7 cellular contexts compared by ENCODE assay signal in the genomic region with DNA sequence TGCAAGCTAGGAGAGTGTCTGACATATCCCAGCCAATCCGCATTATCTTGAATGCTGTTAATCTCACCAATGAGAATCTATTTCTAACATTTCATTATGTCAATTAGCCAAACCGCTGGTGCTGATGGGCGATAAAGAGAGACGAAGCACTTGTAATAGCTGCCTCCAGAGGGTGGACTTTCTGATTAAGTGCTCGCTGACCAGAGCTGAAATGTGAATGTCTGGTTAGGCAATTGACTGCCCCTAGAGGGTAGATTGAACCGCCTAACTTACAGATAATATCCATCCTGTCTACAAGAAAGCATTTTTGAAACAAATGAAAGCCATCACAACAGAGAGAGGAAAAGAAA. TPM values are rescaled to one million over a fixed set of nuclear protein-coding genes. Genes with fewer than 3 reads are reported as not detected.
DNase-seq lines count a peak whose midpoint lies in the region; ATAC-seq and TF ChIP-seq lines count a peak whose summit lies in the region.

No MANE protein-coding gene starts in this region.

- intact Hi-C loops in lower lobe of right lung (cut with DNase I) = no loop called here

- peaks cover 10% of the 10 kb centered on the region for H3K4me1 Mint-ChIP-seq in type B pancreatic cell (ENCODE audit: unreplicated experiment)

- H3K9me3 ChIP-seq in MG63 = no peaks in the 10 kb centered on the region
- no peaks in the 10 kb centered on the region for H3K9me3 ChIP-seq in duodenal mucosa (ENCODE audit: control insufficient read depth in 1 of 2, low read length in 2 of 2)
- no peaks in the 10 kb centered on the region for H3K9me3 ChIP-seq in lower lobe of right lung

- peaks cover 42% of the 10 kb centered on the region for H3K36me3 ChIP-seq in MG63
- peaks cover 8 to 29% of the 10 kb centered on the region in 2 donors for H3K36me3 ChIP-seq in duodenal mucosa (ENCODE audit: control insufficient read depth in 1 of 2, insufficient read depth in 2 of 2, low read length in 2 of 2)
- H3K36me3 ChIP-seq in lower lobe of right lung = peaks cover 31% of the 10 kb centered on the region

- H3K27me3 Mint-ChIP-seq in type B pancreatic cell = no peaks in the 10 kb centered on the region

- peak; percentile 46 for TF ChIP-seq CTCF in lower lobe of right lung (IDR thresholded peaks at IDR 0.05)
- TF ChIP-seq CTCF in type B pancreatic cell (conservative IDR thresholded peaks at IDR 0.05) = peak; percentile 77

- H3K27ac ChIP-seq in duodenal mucosa (ENCODE audit: low read depth, low read length) (no peak overlapping the region), lower lobe of right lung (peak overlapping the region; percentile 93)

- no peaks in the 10 kb centered on the region for H3K27me3 ChIP-seq in MG63
- H3K27me3 ChIP-seq in duodenal mucosa (ENCODE audit: control insufficient read depth in 1 of 2, insufficient read depth in 2 of 2, low read length in 2 of 2) = peaks cover 22 to 23% of the 10 kb centered on the region in 2 donors
- peaks cover 27% of the 10 kb centered on the region for H3K27me3 ChIP-seq in lower lobe of right lung (ENCODE audit: low read depth)

- peaks cover 7% of the 10 kb centered on the region for H3K36me3 Mint-ChIP-seq in type B pancreatic cell

- H3K4me3 ChIP-seq in MG63 (peak overlapping the region; percentile 98), duodenal mucosa (ENCODE audit: low read depth in 1 of 2, low read length in 2 of 2) (peak overlapping the region; percentile 92 to 98), lower lobe of right lung (peak overlapping the region; percentile 99)

- H3K9ac ChIP-seq in duodenal mucosa (ENCODE audit: low read depth in 1 of 2, low read length in 2 of 2) = peak overlapping the region; percentile 68 to 80

- H3K4me3 Mint-ChIP-seq in type B pancreatic cell = peak overlapping the region; percentile 89

- H3K27ac Mint-ChIP-seq in type B pancreatic cell = peak overlapping the region; percentile 95

- H3K4me1 ChIP-seq in duodenal mucosa (ENCODE audit: control insufficient read depth in 1 of 2, insufficient read depth in 2 of 2, low read length in 2 of 2) (peaks cover 12 to 22% of the 10 kb centered on the region in 2 donors), lower lobe of right lung (peaks cover 31% of the 10 kb centered on the region)

- peak; percentile 75 for DNase-seq in GM04503 (ENCODE audit: low read depth)
- DNase-seq in MG63 = peak; percentile 75
- DNase-seq in SKM-1 treated with dmso at 0.1 percent for 144 hours (lab: John Stamatoyannopoulos, UW; ENCODE audit: unreplicated experiment) = peak; percentile 46
- DNase-seq in lower lobe of right lung = no peak
- no peak for DNase-seq in type B pancreatic cell (ENCODE audit: extremely low spot score, unreplicated experiment)

- ATAC-seq in GM21737 (IDR thresholded peaks at IDR 0.05; ENCODE audit: unreplicated experiment) (peak; percentile 20), lower lobe of right lung (peak; percentile 57 to 62)

- no peaks in the 10 kb centered on the region for H3K9me3 Mint-ChIP-seq in type B pancreatic cell

RNA-seq across cellular contexts. Expression of a gene that starts 0.6 kb away (rescaled TPM):
- 86.6 and 138 TPM in 2 replicates for total RNA-seq in MG63 (2014; rRNA removed; shearing (Covaris generic); ENCODE audit: low replicate concordance)
- total RNA-seq in lower lobe of right lung = 25.8 TPM
- total RNA-seq in type B pancreatic cell (ENCODE audit: low replicate concordance) = 37.2 and 44.0 TPM in 2 replicates

RNA-seq across cellular contexts. Expression of a gene that starts 10.1 kb away (rescaled TPM):
- total RNA-seq in MG63 (2014; rRNA removed; shearing (Covaris generic); ENCODE audit: low replicate concordance) = 0.22 and 0.43 TPM in 2 replicates
- total RNA-seq in lower lobe of right lung (0.71 TPM), type B pancreatic cell (ENCODE audit: low replicate concordance) (1.8 TPM in 2 replicates)

RNA-seq across cellular contexts. Expression of a gene that starts 23.9 kb away (rescaled TPM):
- total RNA-seq in MG63 (2014; rRNA removed; shearing (Covaris generic); ENCODE audit: low replicate concordance) = 84.7 and 163 TPM in 2 replicates
- total RNA-seq in lower lobe of right lung (75.2 TPM), type B pancreatic cell (ENCODE audit: low replicate concordance) (115 and 139 TPM in 2 replicates)

RNA-seq across cellular contexts. Expression of a gene that starts 51.8 kb away (rescaled TPM):
- 0.03 TPM in 1 of 2 replicates, not detected in the other for total RNA-seq in MG63 (2014; rRNA removed; shearing (Covaris generic); ENCODE audit: low replicate concordance)
- total RNA-seq in lower lobe of right lung = 0.95 TPM
- 0.45 and 0.58 TPM in 2 replicates for total RNA-seq in type B pancreatic cell (ENCODE audit: low replicate concordance)

RNA-seq across cellular contexts. Expression of a gene that starts 53.9 kb away (rescaled TPM):
- 51.3 and 103 TPM in 2 replicates for total RNA-seq in MG63 (2014; rRNA removed; shearing (Covaris generic); ENCODE audit: low replicate concordance)
- total RNA-seq in lower lobe of right lung = 137 TPM
- 227 and 245 TPM in 2 replicates for total RNA-seq in type B pancreatic cell (ENCODE audit: low replicate concordance)

Comparison
In these comparisons a context has a peak if more than half of its experiments do, and no peak if none do; other contexts are left out.
1. DNase-seq: peak in GM04503 (single experiment), MG63 (single experiment) and SKM-1 treated with dmso at 0.1 percent for 144 hours (single experiment); none in lower lobe of right lung (single experiment) and type B pancreatic cell (single experiment).
2. Peak in every context shown above with its lines, with median percentiles within 50 percentile points of each other: H3K4me3 ChIP-seq.